In genomic region chr1:33268457-33268856, GRCh38 we compare ENCODE assay signal across 25 cellular contexts. TPM values are rescaled to one million over a fixed set of nuclear protein-coding genes. Genes with fewer than 3 reads are reported as not detected.
DNase-seq lines count a peak whose midpoint lies in the region; TF ChIP-seq lines count a peak whose summit lies in the region.
"Had no signal": no experiment of that assay in that cellular context is flagged by ENCODE, and none has a peak within 500 bp of the region (broad histone marks: within the 10 kb centered on the region; RNA-seq: fewer than 3 reads in every experiment).

No MANE protein-coding gene starts in this region.

- no TSS peak for BruUV-seq in Caco-2 (replicated peaks; lab: Mats Ljungman, UMichigan)

- H3K9me3 Mint-ChIP-seq in activated naive CD4-positive, alpha-beta T cell treated with anti-CD3 and anti-CD28 coated beads for 36 hours, result no peaks in the 10 kb centered on the region
- no peaks in the 10 kb centered on the region for H3K9me3 Mint-ChIP-seq in Caco-2 (ENCODE audit: unreplicated experiment)
- H3K9me3 Mint-ChIP-seq: activated CD4-positive, alpha-beta memory T cell treated with anti-CD3 and anti-CD28 coated beads, Interleukin-2, amount 10 ng/mL, durations not matched to agents 7 days and 5 days; IgD-negative memory B cell had no signal

- H3K36me3 ChIP-seq in muscle layer of duodenum (ENCODE audit: control insufficient read depth in 1 of 2, insufficient read depth in 2 of 2, low read length in 2 of 2) (peaks cover 0 to 2% of the 10 kb centered on the region in 2 donors), tibial artery (peaks cover 0 to 12% (median 11%) of the 10 kb centered on the region in 3 donors), Caco-2 (ENCODE audit: control insufficient read depth, insufficient read depth, low read length) (no peaks in the 10 kb centered on the region)
- H3K36me3 ChIP-seq: colonic mucosa, MG63 had no signal

- peak overlapping the region; percentile 21 for H3K27ac Mint-ChIP-seq in activated naive CD4-positive, alpha-beta T cell treated with anti-CD3 and anti-CD28 coated beads for 36 hours
- H3K27ac Mint-ChIP-seq in Caco-2 (ENCODE audit: unreplicated experiment), result no peak overlapping the region
- H3K27ac Mint-ChIP-seq: activated CD4-positive, alpha-beta memory T cell treated with anti-CD3 and anti-CD28 coated beads, Interleukin-2, amount 10 ng/mL, durations not matched to agents 7 days and 5 days; activated naive CD8-positive, alpha-beta T cell; B cell; IgD-negative memory B cell had no signal

- no peak for DNase-seq in activated naive CD4-positive, alpha-beta T cell treated with anti-CD3 and anti-CD28 coated beads for 36 hours
- no peak for DNase-seq in activated naive CD4-positive, alpha-beta T cell (lab: John Stamatoyannopoulos, UW)
- no peak for DNase-seq in coronary artery (ENCODE audit: low spot score)
- DNase-seq in tibial artery, result peak in 1 of 2 donors; percentile 52
- DNase-seq in RPMI8226, result no peak
- DNase-seq in NCI-H2029 treated with DMSO at 0.1 percent for 48 hours (lab: John Stamatoyannopoulos, UW), result no peak
- DNase-seq in Caco-2, result no peak
- DNase-seq: activated CD4-positive, alpha-beta memory T cell treated with anti-CD3 and anti-CD28 coated beads, Interleukin-2, amount 10 ng/mL, durations not matched to agents 7 days and 5 days; activated CD4-positive, CD25-positive, alpha-beta regulatory T cell; body of pancreas; Calu3; colonic mucosa; MG63; NCI-H1417 treated with DMSO at 0.1 percent for 48 hours; NCI-H526 treated with DMSO at 0.1 percent for 48 hours; psoas muscle; stimulated activated CD4-positive, alpha-beta T cell treated with anti-CD3 and anti-CD28 coated beads, Interleukin-4, amount 100 ng/mL, for 24 hours; stomach had no signal

- H3K27me3 ChIP-seq in muscle layer of duodenum (ENCODE audit: low read depth, low read length) (no peaks in the 10 kb centered on the region), tibial artery (no peaks in the 10 kb centered on the region), Caco-2 (replicated peaks; ENCODE audit: control insufficient read depth, insufficient read depth, low read length) (no peaks in the 10 kb centered on the region)
- H3K27me3 ChIP-seq: body of pancreas, colonic mucosa, MG63, stomach had no signal

- H3K27ac ChIP-seq in coronary artery (peak overlapping the region; percentile 17 to 73), muscle layer of duodenum (ENCODE audit: low read length) (peak overlapping the region; percentile 31), tibial artery (peak overlapping the region; percentile 4 to 46)
- H3K27ac ChIP-seq: body of pancreas, colonic mucosa, psoas muscle had no signal

- H3K9me3 ChIP-seq in muscle layer of duodenum (ENCODE audit: control insufficient read depth in 1 of 2, low read length in 2 of 2), result no peaks in the 10 kb centered on the region
- no peaks in the 10 kb centered on the region for H3K9me3 ChIP-seq in tibial artery
- H3K9me3 ChIP-seq in Caco-2, result no peaks in the 10 kb centered on the region
- H3K9me3 ChIP-seq: body of pancreas, colonic mucosa, MG63, psoas muscle, stomach had no signal

- TF ChIP-seq CTCF in coronary artery (IDR thresholded peaks at IDR 0.05) (no peak), tibial artery (IDR thresholded peaks at IDR 0.05) (no peak), Caco-2 (IDR thresholded peaks at IDR 0.05; ENCODE audit: insufficient read depth in 1 of 2, low read depth in 1 of 2, low read length in 1 of 2, severe bottlenecking in 1 of 2, unreplicated experiment in 1 of 2) (no peak)

- peaks cover 22% of the 10 kb centered on the region for H3K4me1 Mint-ChIP-seq in activated naive CD4-positive, alpha-beta T cell treated with anti-CD3 and anti-CD28 coated beads for 36 hours (ENCODE audit: low read depth)
- H3K4me1 Mint-ChIP-seq in Caco-2 (ENCODE audit: low read depth, unreplicated experiment), result no peaks in the 10 kb centered on the region

- H3K4me1 ChIP-seq in muscle layer of duodenum (ENCODE audit: control insufficient read depth in 1 of 2, insufficient read depth in 2 of 2, low read length in 2 of 2) (peaks cover 6 to 22% of the 10 kb centered on the region in 2 donors), tibial artery (peaks cover 0 to 98% (median 73%) of the 10 kb centered on the region in 4 donors), Caco-2 (no peaks in the 10 kb centered on the region)
- H3K4me1 ChIP-seq: colonic mucosa had no signal

- no peaks in the 10 kb centered on the region for H3K27me3 Mint-ChIP-seq in activated naive CD4-positive, alpha-beta T cell treated with anti-CD3 and anti-CD28 coated beads for 36 hours (ENCODE audit: low read depth)
- no peaks in the 10 kb centered on the region for H3K27me3 Mint-ChIP-seq in Caco-2 (ENCODE audit: insufficient read depth, unreplicated experiment)
- H3K27me3 Mint-ChIP-seq: activated CD4-positive, alpha-beta memory T cell treated with anti-CD3 and anti-CD28 coated beads, Interleukin-2, amount 10 ng/mL, durations not matched to agents 7 days and 5 days; activated naive CD8-positive, alpha-beta T cell; B cell; IgD-negative memory B cell had no signal

- CTCF ChIA-PET in activated naive CD4-positive, alpha-beta T cell treated with anti-CD3 and anti-CD28 coated beads for 36 hours (lab: Charles Lee), result interaction anchor here (1.2 kb wide), 1 partner anchor 27 kb away, joined by 4 read pairs; no protein-coding TSS in a partner anchor
- CTCF ChIA-PET in Caco-2 (lab: Charles Lee), result no interaction called here

- H3K4me3 Mint-ChIP-seq in activated naive CD4-positive, alpha-beta T cell treated with anti-CD3 and anti-CD28 coated beads for 36 hours, result no peak overlapping the region
- H3K4me3 Mint-ChIP-seq in Caco-2 (ENCODE audit: unreplicated experiment), result no peak overlapping the region
- H3K4me3 Mint-ChIP-seq: activated CD4-positive, alpha-beta memory T cell treated with anti-CD3 and anti-CD28 coated beads, Interleukin-2, amount 10 ng/mL, durations not matched to agents 7 days and 5 days; activated naive CD8-positive, alpha-beta T cell; B cell; IgD-negative memory B cell had no signal

- H3K36me3 Mint-ChIP-seq in activated naive CD4-positive, alpha-beta T cell treated with anti-CD3 and anti-CD28 coated beads for 36 hours (ENCODE audit: low read depth), result no peaks in the 10 kb centered on the region
- H3K36me3 Mint-ChIP-seq in Caco-2 (ENCODE audit: insufficient read depth, unreplicated experiment), result peaks cover 13% of the 10 kb centered on the region
- H3K36me3 Mint-ChIP-seq: activated naive CD8-positive, alpha-beta T cell had no signal

- H3K4me3 ChIP-seq in coronary artery, result no peak overlapping the region
- H3K4me3 ChIP-seq in muscle layer of duodenum (ENCODE audit: low read depth in 1 of 2, low read length in 2 of 2), result no peak overlapping the region
- no peak overlapping the region for H3K4me3 ChIP-seq in tibial artery
- no peak overlapping the region for H3K4me3 ChIP-seq in Caco-2 (ENCODE audit: low read depth, low read length)
- H3K4me3 ChIP-seq: body of pancreas, colonic mucosa, MG63, psoas muscle, stomach had no signal

- intact Hi-C loops in activated naive CD4-positive, alpha-beta T cell treated with anti-CD3 and anti-CD28 coated beads for 36 hours (cut with micrococcal nuclease), result no loop called here
- intact Hi-C loops in tibial artery (cut with DNase I; ENCODE audit: low total_unique reads) (loop anchor here (10.0 kb wide), 1 partner anchor 84 kb away; the partner anchor contains the start of gene TRIM62), Caco-2 (cut with micrococcal nuclease; ENCODE audit: unreplicated experiment) (no loop called here)

- POLR2A ChIA-PET in Caco-2 (lab: Charles Lee), result no interaction called here

RNA-seq across cellular contexts. Expression of gene ZNF362, which starts 12.2 kb away (rescaled TPM):
- total RNA-seq in activated naive CD4-positive, alpha-beta T cell treated with anti-CD3 and anti-CD28 coated beads for 36 hours, result 1 to 10 TPM; 8.1 to 8.8 TPM
- 23.2 and 26.9 TPM in 2 replicates for total RNA-seq in Caco-2 (2022)

RNA-seq across cellular contexts. Expression of gene A3GALT2, which starts 52.4 kb away (rescaled TPM):
- total RNA-seq in activated naive CD4-positive, alpha-beta T cell treated with anti-CD3 and anti-CD28 coated beads for 36 hours, result not detected
- total RNA-seq in Caco-2 (2022), result not detected in 2 replicates
- total RNA-seq: A172; activated CD4-positive, alpha-beta memory T cell treated with anti-CD3 and anti-CD28 coated beads, Interleukin-2, amount 10 ng/mL, durations not matched to agents 7 days and 5 days; B cell; body of pancreas; Calu3; colonic mucosa; kidney epithelial cell; lung microvascular endothelial cell; psoas muscle; stomach had no signal
